ENCODE assay signal across 9 cellular contexts in genomic region chr10:71694039-71694471, GRCh38. TPM values are rescaled to one million over a fixed set of nuclear protein-coding genes. Genes with fewer than 3 reads are reported as not detected.
A peak's percentile ranks its signal among the peaks of the same experiment; 100 is the strongest.
DNase-seq lines count a peak whose midpoint lies in the region; ATAC-seq and TF ChIP-seq lines count a peak whose summit lies in the region.
"Had no signal": no experiment of that assay in that cellular context is flagged by ENCODE, and none has a peak within 500 bp of the region (broad histone marks: within the 10 kb centered on the region; RNA-seq: fewer than 3 reads in every experiment).

No MANE protein-coding gene starts in this region.

- H3K4me2 ChIP-seq in smooth muscle cell = no peak overlapping the region

- H3K27ac ChIP-seq in CD8-positive, alpha-beta memory T cell (ENCODE audit: low read depth, low read length) = no peak overlapping the region
- H3K27ac ChIP-seq in HL-60 (replicated peaks) = peak overlapping the region; percentile 76
- peak overlapping the region; percentile 47 to 82 for H3K27ac ChIP-seq in lung (ENCODE audit: low read depth in 1 of 2, low read length in 1 of 2)
- no peak overlapping the region for H3K27ac ChIP-seq in smooth muscle cell (ENCODE audit: low read depth)
- peak overlapping the region in 2 of 4 donors; percentile 24 to 52 for H3K27ac ChIP-seq in body of pancreas

- peaks cover 50% of the 10 kb centered on the region for H3K4me1 ChIP-seq in CD8-positive, alpha-beta memory T cell (ENCODE audit: insufficient read depth, low read length)
- peaks cover 0 to 10% of the 10 kb centered on the region in 2 donors for H3K4me1 ChIP-seq in lung (ENCODE audit: control insufficient read depth in 2 of 2, insufficient read depth in 2 of 2, low read length in 2 of 2)
- H3K4me1 ChIP-seq in smooth muscle cell (ENCODE audit: low read depth) = no peaks in the 10 kb centered on the region
- H3K4me1 ChIP-seq in body of pancreas = no peaks in the 10 kb centered on the region

- intact Hi-C loops in body of pancreas (cut with DNase I) = no loop called here

- H3K4me3 Mint-ChIP-seq in CD8-positive, alpha-beta memory T cell = peak overlapping the region in 6 of 7 donors; percentile 38 to 85 (median 68)

- peaks cover 40 to 54% (median 47%) of the 10 kb centered on the region in 3 donors for H3K4me1 Mint-ChIP-seq in CD8-positive, alpha-beta memory T cell

- H3K9me3 ChIP-seq in CD8-positive, alpha-beta memory T cell (ENCODE audit: low read length) = no peaks in the 10 kb centered on the region
- H3K9me3 ChIP-seq in lung (ENCODE audit: control insufficient read depth in 2 of 2, insufficient read depth in 1 of 2, low read length in 1 of 2) = no peaks in the 10 kb centered on the region
- H3K9me3 ChIP-seq in smooth muscle cell (replicated peaks; ENCODE audit: low read depth) = no peaks in the 10 kb centered on the region
- H3K9me3 ChIP-seq in body of pancreas = no peaks in the 10 kb centered on the region

- no peak overlapping the region for H3K9ac ChIP-seq in smooth muscle cell (ENCODE audit: low read depth)

- H4K20me1 ChIP-seq in smooth muscle cell (ENCODE audit: low read depth) = no peaks in the 10 kb centered on the region

- DNase-seq in CD8-positive, alpha-beta memory T cell = no peak
- no peak for DNase-seq in HL-60 (ENCODE audit: low read depth in 1 of 2, low spot score in 1 of 2)
- no peak for DNase-seq in lung (ENCODE audit: low spot score)
- DNase-seq in NCI-H510A treated with DMSO at 0.1 percent for 48 hours (lab: John Stamatoyannopoulos, UW) = no peak
- no peak for DNase-seq in NCI-H146 (lab: John Stamatoyannopoulos, UW)
- DNase-seq in smooth muscle cell (lab: John Stamatoyannopoulos, UW; ENCODE audit: unreplicated experiment) = no peak
- DNase-seq in body of pancreas = no peak
- DNase-seq: SHP77 treated with DMSO at 0.1 percent for 48 hours had no signal

- ATAC-seq in GM19438 (IDR thresholded peaks at IDR 0.05; ENCODE audit: low read depth, unreplicated experiment) = peak; percentile 19
- ATAC-seq in lung (ENCODE audit: insufficient read depth, low FRiP score) = no peak
- ATAC-seq in body of pancreas = no peak

- H3F3A ChIP-seq in smooth muscle cell (ENCODE audit: low read depth) = no peaks in the 10 kb centered on the region

- no peaks in the 10 kb centered on the region for H3K79me2 ChIP-seq in smooth muscle cell (ENCODE audit: low read depth)

- no peak for TF ChIP-seq POLR2A in body of pancreas (IDR thresholded peaks at IDR 0.05)

- H2AFZ ChIP-seq in smooth muscle cell (ENCODE audit: low read depth) = no peak overlapping the region

- H3K27me3 ChIP-seq in CD8-positive, alpha-beta memory T cell (ENCODE audit: insufficient read depth, low read length, poor library complexity, severe bottlenecking) = no peaks in the 10 kb centered on the region
- H3K27me3 ChIP-seq in HL-60 (ENCODE audit: insufficient read depth, poor library complexity, severe bottlenecking) (no peaks in the 10 kb centered on the region), lung (ENCODE audit: control insufficient read depth, insufficient read depth) (no peaks in the 10 kb centered on the region), smooth muscle cell (ENCODE audit: low read depth) (peaks cover 7% of the 10 kb centered on the region), body of pancreas (no peaks in the 10 kb centered on the region)

- 58 to 63% methylated on average over 18 of the region's 18 CpGs for WGBS in lung, 2 donors
- 90% methylated on average over 17 of the region's 18 CpGs for WGBS in smooth muscle cell (ENCODE audit: low lambda C conversion rate)
- 71 to 93% methylated on average over 16 to 17 of the region's 18 CpGs for WGBS in body of pancreas, 2 donors

- no peak for TF ChIP-seq CTCF in HL-60 (IDR thresholded peaks at IDR 0.05; ENCODE audit: insufficient read depth, low read length)
- TF ChIP-seq CTCF in lung (IDR thresholded peaks at IDR 0.05; ENCODE audit: control extremely low read depth, extremely low read depth) = no peak
- TF ChIP-seq CTCF in smooth muscle cell (IDR thresholded peaks at IDR 0.05; ENCODE audit: borderline replicate concordance, insufficient read depth, poor library complexity, severe bottlenecking) = no peak
- TF ChIP-seq CTCF in body of pancreas (IDR thresholded peaks at IDR 0.05) = no peak

- H3K27me3 Mint-ChIP-seq in CD8-positive, alpha-beta memory T cell = no peaks in the 10 kb centered on the region

- no peaks in the 10 kb centered on the region for H3K36me3 ChIP-seq in CD8-positive, alpha-beta memory T cell (ENCODE audit: insufficient read depth, low read length)
- H3K36me3 ChIP-seq in lung (ENCODE audit: control insufficient read depth in 2 of 2, insufficient read depth in 2 of 2, low read length in 2 of 2) (no peaks in the 10 kb centered on the region), smooth muscle cell (ENCODE audit: low read depth) (no peaks in the 10 kb centered on the region), body of pancreas (replicated peaks in 1 of 2; ENCODE audit: insufficient read depth in 1 of 2, low read depth in 2 of 2) (no peaks in the 10 kb centered on the region)

- peak overlapping the region; percentile 55 for H3K4me3 ChIP-seq in CD8-positive, alpha-beta memory T cell (ENCODE audit: low read length)
- no peak overlapping the region for H3K4me3 ChIP-seq in HL-60 (replicated peaks; ENCODE audit: insufficient read depth, low read length)
- H3K4me3 ChIP-seq in lung = no peak overlapping the region
- no peak overlapping the region for H3K4me3 ChIP-seq in smooth muscle cell
- no peak overlapping the region for H3K4me3 ChIP-seq in body of pancreas

- H3K27ac Mint-ChIP-seq in CD8-positive, alpha-beta memory T cell = peak overlapping the region; percentile 0 to 96 (median 82)

- CTCF ChIA-PET in CD8-positive, alpha-beta memory T cell (lab: Charles Lee) = interaction anchor here (0.8 to 9.6 kb wide), 9 partner anchors 8 to 202 kb away, joined by 3 to 160 read pairs (median 4); partner anchors contain the start of gene VSIR

- POLR2A ChIA-PET in CD8-positive, alpha-beta memory T cell (lab: Charles Lee) = interaction anchor here (1.2 to 1.5 kb wide), 2 partner anchors 19 to 75 kb away, joined by 3 read pairs; no protein-coding TSS in a partner anchor

- no peaks in the 10 kb centered on the region for H3K36me3 Mint-ChIP-seq in CD8-positive, alpha-beta memory T cell

- H3K9me3 Mint-ChIP-seq in CD8-positive, alpha-beta memory T cell = peaks cover 0 to 3% (median 0%) of the 10 kb centered on the region in 5 donors

RNA-seq across cellular contexts. Expression of gene C10orf105, which starts 25.5 kb away (rescaled TPM):
- under 1 TPM; 0.04 to 0.11 TPM for total RNA-seq in CD8-positive, alpha-beta memory T cell
- 0.23 TPM for polyA plus RNA-seq in CD8-positive, alpha-beta memory T cell
- total RNA-seq in lung (under 1 TPM; 0.14 to 0.58 TPM), smooth muscle cell (0.09 TPM in 1 of 2 replicates, not detected in the other), body of pancreas (not detected)
- polyA plus RNA-seq in lung (under 1 TPM; 0.20 to 0.34 TPM), smooth muscle cell (not detected in 2 replicates)

Comparison
In these comparisons a context has a peak if more than half of its experiments do, and no peak if none do; other contexts are left out.
1. H3K27ac ChIP-seq: peak in HL-60 (single experiment) and lung (2 of 2); none in CD8-positive, alpha-beta memory T cell (single experiment) and smooth muscle cell (single experiment).